ENCODE assay signal across 9 cellular contexts in the genomic region with DNA sequence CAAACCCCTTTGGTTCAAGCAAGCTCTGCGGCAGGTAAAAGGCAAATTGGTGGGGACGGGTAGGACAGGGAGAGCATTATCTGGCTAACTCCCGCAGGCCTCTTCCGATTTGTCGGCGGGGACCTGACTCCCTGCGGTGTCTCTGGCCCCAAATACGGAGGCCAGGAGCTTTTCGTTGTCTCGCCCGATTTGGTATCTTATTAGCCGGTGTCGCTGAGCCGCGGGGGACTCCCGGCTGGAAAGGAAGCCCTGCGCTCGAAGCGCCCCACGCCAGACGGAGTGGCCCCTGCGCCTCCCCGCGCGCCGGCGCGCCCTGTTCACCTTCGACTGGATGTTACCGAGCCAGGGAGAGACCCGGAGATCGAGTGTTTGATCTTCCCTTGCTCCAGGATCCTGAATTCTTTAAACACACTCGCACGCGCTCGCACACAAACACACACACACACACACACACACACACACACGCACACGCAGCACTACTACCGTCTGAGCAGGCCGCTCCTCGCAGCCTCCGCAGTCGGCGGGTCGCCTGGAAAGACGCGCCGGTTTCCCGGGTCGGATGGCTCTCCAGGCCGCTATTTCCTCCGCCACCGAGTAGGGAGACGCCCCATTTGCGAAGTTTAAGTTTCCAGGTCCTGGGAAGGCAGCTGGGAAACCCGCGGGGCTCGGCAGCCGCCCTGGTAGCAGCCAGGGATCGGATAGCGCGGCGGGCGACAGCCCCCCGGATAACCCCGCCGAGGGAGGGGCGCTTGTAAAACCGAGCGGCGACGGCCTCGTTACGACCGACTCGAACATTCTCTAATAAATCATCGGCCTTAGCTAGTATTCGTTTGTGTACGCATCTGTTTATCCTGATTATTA. TPM values are rescaled to one million over a fixed set of nuclear protein-coding genes. Genes with fewer than 3 reads are reported as not detected.
DNase-seq lines count a peak whose midpoint lies in the region; ATAC-seq and TF ChIP-seq lines count a peak whose summit lies in the region.
"Had no signal": no experiment of that assay in that cellular context is flagged by ENCODE, and none has a peak within 500 bp of the region (broad histone marks: within the 10 kb centered on the region; RNA-seq: fewer than 3 reads in every experiment).

No MANE protein-coding gene starts in this region.

- ATAC-seq in CD4-positive, alpha-beta T cell (ENCODE audit: poor library complexity): peak; percentile 40
- ATAC-seq in naive thymus-derived CD4-positive, alpha-beta T cell: no peak

- H3K36me3 ChIP-seq in naive thymus-derived CD4-positive, alpha-beta T cell (ENCODE audit: control insufficient read depth in 2 of 3, insufficient read depth in 3 of 3, low read length in 3 of 3): no peaks in the 10 kb centered on the region

- H3K36me3 Mint-ChIP-seq in CD4-positive, alpha-beta T cell (ENCODE audit: low read depth): no peaks in the 10 kb centered on the region
- H3K36me3 Mint-ChIP-seq in IgD-negative memory B cell: no peaks in the 10 kb centered on the region
- peaks cover 0 to 8% (median 0%) of the 10 kb centered on the region in 5 donors for H3K36me3 Mint-ChIP-seq in naive thymus-derived CD4-positive, alpha-beta T cell

- intact Hi-C loops in CD4-positive, alpha-beta T cell (cut with DNase I, micrococcal nuclease): loop anchor here in 1 of 2 experiments (2.0 kb wide), 1 partner anchor 30 kb away; no protein-coding TSS in a partner anchor
- intact Hi-C loops in naive thymus-derived CD4-positive, alpha-beta T cell (cut with micrococcal nuclease): loop anchor here in 1 of 2 donors (2.0 kb wide), 1 partner anchor 16 kb away; no protein-coding TSS in a partner anchor

- peak in 1 of 10 experiments; percentile 37 for DNase-seq in CD4-positive, alpha-beta T cell
- peak; percentile 14 for DNase-seq in dermis blood vessel endothelial cell
- peak in 1 of 9 donors; percentile 28 for DNase-seq in naive thymus-derived CD4-positive, alpha-beta T cell
- no peak for DNase-seq in ACHN
- no peak for DNase-seq in mesenteric fat pad (ENCODE audit: low spot score)
- DNase-seq in DMS 273 (lab: John Stamatoyannopoulos, UW; ENCODE audit: unreplicated experiment): no peak
- no peak for DNase-seq in mucosa of gallbladder (ENCODE audit: low spot score)

- CTCF ChIA-PET in CD4-positive, alpha-beta T cell (lab: Charles Lee): interaction anchor here (1.1 kb wide), 2 partner anchors 12 to 160 kb away, joined by 3 read pairs; no protein-coding TSS in a partner anchor
- CTCF ChIA-PET in naive thymus-derived CD4-positive, alpha-beta T cell (lab: Charles Lee): interaction anchor here (0.6 kb wide), 1 partner anchor 201 kb away, joined by 3 read pairs; no protein-coding TSS in a partner anchor

- POLR2A ChIA-PET in CD4-positive, alpha-beta T cell (lab: Charles Lee): interaction anchor here (1.0 to 1.5 kb wide), 3 partner anchors 10 to 25 kb away, joined by 3 to 6 read pairs (median 4); a partner anchor contains a TSS
- POLR2A ChIA-PET in naive thymus-derived CD4-positive, alpha-beta T cell (lab: Charles Lee): interaction anchor here (0.7 to 1.2 kb wide), 3 partner anchors 20 to 215 kb away, joined by 3 to 5 read pairs (median 3); no protein-coding TSS in a partner anchor

- peaks cover 10 to 22% of the 10 kb centered on the region in 2 donors for H3K4me1 ChIP-seq in naive thymus-derived CD4-positive, alpha-beta T cell (ENCODE audit: control insufficient read depth in 2 of 2, insufficient read depth in 2 of 2, low read length in 2 of 2)

- H3K27me3 Mint-ChIP-seq in CD4-positive, alpha-beta T cell: peaks cover 100% of the 10 kb centered on the region
- H3K27me3 Mint-ChIP-seq in IgD-negative memory B cell: peaks cover 75% of the 10 kb centered on the region
- H3K27me3 Mint-ChIP-seq in naive thymus-derived CD4-positive, alpha-beta T cell: peaks cover 61 to 96% (median 84%) of the 10 kb centered on the region in 5 donors

- no peak for TF ChIP-seq CTCF in CD4-positive, alpha-beta T cell (IDR thresholded peaks at IDR 0.05)

- H3K9me3 ChIP-seq in CD4-positive, alpha-beta T cell (ENCODE audit: control insufficient read depth, low read length): no peaks in the 10 kb centered on the region
- H3K9me3 ChIP-seq in naive thymus-derived CD4-positive, alpha-beta T cell (ENCODE audit: control insufficient read depth in 2 of 3, low read length in 3 of 3): no peaks in the 10 kb centered on the region

- in situ Hi-C loops in ACHN (cut with HindIII; ENCODE audit: low pct_ligation_motif_present, low pct_unique_long_range_greater_than_20kb, low sequenced_read_pairs): no loop called here

- no peak overlapping the region for H3K27ac Mint-ChIP-seq in CD4-positive, alpha-beta T cell
- H3K27ac Mint-ChIP-seq in IgD-negative memory B cell: peak overlapping the region; percentile 86 to 94 (median 92)
- H3K27ac Mint-ChIP-seq in naive thymus-derived CD4-positive, alpha-beta T cell: peak overlapping the region in 5 of 9 donors; percentile 41 to 78 (median 55)

- H3K4me3 ChIP-seq in naive thymus-derived CD4-positive, alpha-beta T cell (ENCODE audit: low read length): no peak overlapping the region

- H3K4me3 Mint-ChIP-seq in CD4-positive, alpha-beta T cell: peak overlapping the region; percentile 20
- peak overlapping the region in 2 of 4 donors; percentile 55 to 74 for H3K4me3 Mint-ChIP-seq in IgD-negative memory B cell
- peak overlapping the region in 9 of 10 donors; percentile 24 to 73 (median 59) for H3K4me3 Mint-ChIP-seq in naive thymus-derived CD4-positive, alpha-beta T cell

- no peak overlapping the region for H3K27ac ChIP-seq in CD4-positive, alpha-beta T cell (ENCODE audit: low read depth, low read length)
- H3K27ac ChIP-seq in naive thymus-derived CD4-positive, alpha-beta T cell (ENCODE audit: low read depth, low read length): no peak overlapping the region

- no peaks in the 10 kb centered on the region for H3K9me3 Mint-ChIP-seq in CD4-positive, alpha-beta T cell
- peaks cover 0 to 8% (median 3%) of the 10 kb centered on the region in 3 donors for H3K9me3 Mint-ChIP-seq in IgD-negative memory B cell
- H3K9me3 Mint-ChIP-seq in naive thymus-derived CD4-positive, alpha-beta T cell: peaks cover 0 to 21% (median 5%) of the 10 kb centered on the region in 11 donors

- peaks cover 38% of the 10 kb centered on the region for H3K4me1 Mint-ChIP-seq in CD4-positive, alpha-beta T cell (ENCODE audit: low read depth)
- H3K4me1 Mint-ChIP-seq in IgD-negative memory B cell: peaks cover 0 to 16% (median 4%) of the 10 kb centered on the region in 3 donors
- H3K4me1 Mint-ChIP-seq in naive thymus-derived CD4-positive, alpha-beta T cell: peaks cover 9 to 49% (median 26%) of the 10 kb centered on the region in 7 donors

- H3K27me3 ChIP-seq in CD4-positive, alpha-beta T cell (ENCODE audit: control insufficient read depth, insufficient read depth, low read length): peaks cover 96% of the 10 kb centered on the region
- peaks cover 31 to 65% of the 10 kb centered on the region in 2 donors for H3K27me3 ChIP-seq in naive thymus-derived CD4-positive, alpha-beta T cell (ENCODE audit: control insufficient read depth in 2 of 2, insufficient read depth in 2 of 2, low read length in 2 of 2)

RNA-seq across cellular contexts. Expression of a gene that starts 3.3 kb away (rescaled TPM):
- total RNA-seq in CD4-positive, alpha-beta T cell: not detected
- not detected for polyA plus RNA-seq in IgD-negative memory B cell
- total RNA-seq in dermis blood vessel endothelial cell (not detected in 2 replicates), mesenteric fat pad (not detected), mucosa of gallbladder (not detected)
- total RNA-seq in naive thymus-derived CD4-positive, alpha-beta T cell: not detected
- polyA plus RNA-seq in naive thymus-derived CD4-positive, alpha-beta T cell: not detected
- total RNA-seq: aorta had no signal

RNA-seq across cellular contexts. Expression of a gene that starts 4.0 kb away (rescaled TPM):
- total RNA-seq in CD4-positive, alpha-beta T cell: not detected
- not detected for polyA plus RNA-seq in IgD-negative memory B cell
- total RNA-seq in dermis blood vessel endothelial cell (not detected in 2 replicates), mesenteric fat pad (not detected), mucosa of gallbladder (not detected)
- total RNA-seq in naive thymus-derived CD4-positive, alpha-beta T cell: not detected
- polyA plus RNA-seq in naive thymus-derived CD4-positive, alpha-beta T cell: not detected
- total RNA-seq: aorta had no signal
- polyA plus RNA-seq: aorta had no signal

RNA-seq across cellular contexts. Expression of a gene that starts 9.5 kb away (rescaled TPM):
- not detected for total RNA-seq in CD4-positive, alpha-beta T cell
- not detected for polyA plus RNA-seq in IgD-negative memory B cell
- total RNA-seq in dermis blood vessel endothelial cell (not detected in 2 replicates), mesenteric fat pad (not detected), mucosa of gallbladder (0.12 TPM)
- total RNA-seq in naive thymus-derived CD4-positive, alpha-beta T cell: not detected
- polyA plus RNA-seq in naive thymus-derived CD4-positive, alpha-beta T cell: not detected
- total RNA-seq: aorta had no signal
